13 cellular contexts compared by ENCODE assay signal in the genomic region with DNA sequence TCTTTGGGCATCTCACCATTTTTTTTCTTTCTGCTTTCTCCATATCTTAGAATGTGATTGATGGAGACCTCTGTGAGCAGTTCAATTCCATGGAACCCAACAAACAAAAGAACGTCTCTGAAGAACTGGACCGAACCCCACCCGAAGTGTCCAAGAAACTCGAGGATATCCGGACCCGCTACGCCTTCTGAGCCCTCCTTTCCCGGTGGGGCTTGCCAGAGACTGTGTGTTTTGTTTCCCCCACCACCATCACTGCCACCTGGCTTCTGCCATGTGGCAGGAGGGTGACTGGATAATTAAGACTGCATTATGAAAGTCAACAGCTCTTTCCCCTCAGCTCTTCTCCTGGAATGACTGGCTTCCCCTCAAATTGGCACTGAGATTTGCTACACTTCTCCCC. TPM values are rescaled to one million over a fixed set of nuclear protein-coding genes. Genes with fewer than 3 reads are reported as not detected.
DNase-seq lines count a peak whose midpoint lies in the region; ATAC-seq and TF ChIP-seq lines count a peak whose summit lies in the region.
"Had no signal": no experiment of that assay in that cellular context is flagged by ENCODE, and none has a peak within 500 bp of the region (broad histone marks: within the 10 kb centered on the region; RNA-seq: fewer than 3 reads in every experiment).

No MANE protein-coding gene starts in this region.

- dilution Hi-C loops in mammary epithelial cell (cut with HindIII; ENCODE audit: low sequenced_read_pairs) = no loop called here

- CTCF ChIA-PET in CD8-positive, alpha-beta memory T cell (lab: Charles Lee) = no interaction called here
- CTCF ChIA-PET in PC-9 (lab: Charles Lee) (no interaction called here), mammary epithelial cell (lab: Charles Lee; ENCODE audit: low non-redundant PET) (no interaction called here)

- WGBS in mammary epithelial cell (ENCODE audit: low coverage, missing lambda C conversion rate) = 100% methylated on average over 7 of the region's 8 CpGs
- 83 to 100% methylated on average over 2 to 6 of the region's 8 CpGs for WGBS in gastroesophageal sphincter (ENCODE audit: low coverage in 1 of 2), 2 donors

- no peak for DNase-seq in CD8-positive, alpha-beta memory T cell
- DNase-seq in PC-9 (no peak), mammary epithelial cell (no peak), gastrocnemius medialis (no peak), EL (no peak), AML-193 (lab: John Stamatoyannopoulos, UW) (no peak)
- DNase-seq: activated CD8-positive, alpha-beta memory T cell treated with anti-CD3 and anti-CD28 coated beads, Interleukin-2, amount 50 U/mL, for 4 hours; C1 segment of cervical spinal cord; foreskin melanocyte; trophoblast cell had no signal

- H3K9me3 ChIP-seq in CD8-positive, alpha-beta memory T cell (ENCODE audit: low read length) = no peaks in the 10 kb centered on the region
- H3K9me3 ChIP-seq in PC-9 (ENCODE audit: insufficient read depth, low read depth) (no peaks in the 10 kb centered on the region), mammary epithelial cell (replicated peaks; ENCODE audit: insufficient read depth, low read length) (no peaks in the 10 kb centered on the region), gastrocnemius medialis (no peaks in the 10 kb centered on the region), gastroesophageal sphincter (no peaks in the 10 kb centered on the region)

- in situ Hi-C loops in mammary epithelial cell (cut with MboI; ENCODE audit: low sequenced_read_pairs in 2 of 2) = no loop called here
- in situ Hi-C loops in gastrocnemius medialis (cut with MboI; ENCODE audit: low sequenced_read_pairs in 4 of 4) = no loop called here

- H3K4me1 Mint-ChIP-seq in CD8-positive, alpha-beta memory T cell = peaks cover 6 to 16% (median 12%) of the 10 kb centered on the region in 3 donors

- TF ChIP-seq POLR2A in gastrocnemius medialis (IDR thresholded peaks at IDR 0.05) = no peak
- no peak for TF ChIP-seq POLR2A in gastroesophageal sphincter (IDR thresholded peaks at IDR 0.05)

- H3K4me2 ChIP-seq in PC-9 (no peak overlapping the region), mammary epithelial cell (ENCODE audit: insufficient read depth, low read depth, low read length) (no peak overlapping the region)

- H3K4me3 ChIP-seq in CD8-positive, alpha-beta memory T cell (ENCODE audit: low read length) = no peak overlapping the region
- no peak overlapping the region for H3K4me3 ChIP-seq in PC-9
- no peak overlapping the region for H3K4me3 ChIP-seq in mammary epithelial cell (replicated peaks in 1 of 3; ENCODE audit: insufficient read depth in 1 of 3, low read depth in 2 of 3, low read length in 3 of 3)
- no peak overlapping the region for H3K4me3 ChIP-seq in gastrocnemius medialis
- no peak overlapping the region for H3K4me3 ChIP-seq in gastroesophageal sphincter
- H3K4me3 ChIP-seq: SK-N-MC had no signal

- peaks cover 5 to 79% (median 23%) of the 10 kb centered on the region in 3 donors for H3K36me3 Mint-ChIP-seq in CD8-positive, alpha-beta memory T cell

- POLR2A ChIA-PET in CD8-positive, alpha-beta memory T cell (lab: Charles Lee) = no interaction called here
- POLR2A ChIA-PET in PC-9 (lab: Charles Lee; ENCODE audit: unreplicated experiment) = no interaction called here

- peaks cover 24% of the 10 kb centered on the region for H4K20me1 ChIP-seq in PC-9 (ENCODE audit: insufficient read depth)
- no peaks in the 10 kb centered on the region for H4K20me1 ChIP-seq in mammary epithelial cell (ENCODE audit: insufficient read depth, low read length)

- H3K36me3 ChIP-seq in CD8-positive, alpha-beta memory T cell (ENCODE audit: insufficient read depth, low read length) = peaks cover 64% of the 10 kb centered on the region
- peaks cover 59% of the 10 kb centered on the region for H3K36me3 ChIP-seq in PC-9 (ENCODE audit: low read depth)
- peaks cover 45% of the 10 kb centered on the region for H3K36me3 ChIP-seq in mammary epithelial cell (ENCODE audit: insufficient read depth, low read length)
- H3K36me3 ChIP-seq in gastrocnemius medialis = peaks cover 0 to 57% of the 10 kb centered on the region in 2 donors
- H3K36me3 ChIP-seq in gastroesophageal sphincter = peaks cover 9 to 65% of the 10 kb centered on the region in 2 donors

- H3K79me2 ChIP-seq in PC-9 (ENCODE audit: low read depth) (peaks cover 27% of the 10 kb centered on the region), mammary epithelial cell (ENCODE audit: insufficient read depth, low read length) (peaks cover 23% of the 10 kb centered on the region)
- H3K79me2 ChIP-seq: parathyroid adenoma had no signal

- ATAC-seq in gastrocnemius medialis (no peak), gastroesophageal sphincter (no peak)

- no peak overlapping the region for H3K27ac ChIP-seq in CD8-positive, alpha-beta memory T cell (ENCODE audit: low read depth, low read length)
- peak overlapping the region; percentile 46 for H3K27ac ChIP-seq in PC-9
- H3K27ac ChIP-seq in mammary epithelial cell (ENCODE audit: insufficient read depth, low read depth, low read length) = no peak overlapping the region
- peak overlapping the region; percentile 31 to 95 (median 91) for H3K27ac ChIP-seq in gastrocnemius medialis
- peak overlapping the region in 1 of 4 donors; percentile 27 for H3K27ac ChIP-seq in gastroesophageal sphincter
- H3K27ac ChIP-seq: SK-N-MC had no signal

- no peak for TF ChIP-seq CTCF in PC-9 (conservative IDR thresholded peaks at IDR 0.05)
- TF ChIP-seq CTCF in mammary epithelial cell (conservative IDR thresholded peaks at IDR 0.05 in 1 of 2, IDR thresholded peaks at IDR 0.05 in 1 of 2; ENCODE audit: extremely low read depth in 1 of 2, insufficient read depth in 1 of 2, low read depth in 1 of 2, low read length in 2 of 2) = no peak
- no peak for TF ChIP-seq CTCF in gastrocnemius medialis (IDR thresholded peaks at IDR 0.05 in 4 of 5, conservative IDR thresholded peaks at IDR 0.05 in 1 of 5)
- TF ChIP-seq CTCF in gastroesophageal sphincter (IDR thresholded peaks at IDR 0.05) = no peak

- H3K9ac ChIP-seq in mammary epithelial cell (ENCODE audit: insufficient read depth, low read length) = no peak overlapping the region
- H3K9ac ChIP-seq: parathyroid adenoma had no signal

- H3K27ac Mint-ChIP-seq in CD8-positive, alpha-beta memory T cell = peak overlapping the region in 7 of 8 donors; percentile 33 to 86 (median 64)

- no peak overlapping the region for H2AFZ ChIP-seq in PC-9
- H2AFZ ChIP-seq in mammary epithelial cell (ENCODE audit: low read depth, low read length) = no peak overlapping the region
- H2AFZ ChIP-seq: parathyroid adenoma had no signal

- H3K9me3 Mint-ChIP-seq in CD8-positive, alpha-beta memory T cell = no peaks in the 10 kb centered on the region

- peak overlapping the region in 1 of 7 donors; percentile 1 for H3K4me3 Mint-ChIP-seq in CD8-positive, alpha-beta memory T cell

- no peak for TF ChIP-seq EP300 in gastroesophageal sphincter (IDR thresholded peaks at IDR 0.05)

- H3F3A ChIP-seq in PC-9 (ENCODE audit: insufficient read depth, low read depth) = peaks cover 99% of the 10 kb centered on the region

- H3K27me3 Mint-ChIP-seq in CD8-positive, alpha-beta memory T cell = peaks cover 0 to 2% of the 10 kb centered on the region in 2 donors

- no peaks in the 10 kb centered on the region for H3K27me3 ChIP-seq in CD8-positive, alpha-beta memory T cell (ENCODE audit: insufficient read depth, low read length, poor library complexity, severe bottlenecking)
- H3K27me3 ChIP-seq in PC-9 (ENCODE audit: insufficient read depth, low read depth) (no peaks in the 10 kb centered on the region), mammary epithelial cell (ENCODE audit: insufficient read depth, low read length) (no peaks in the 10 kb centered on the region), gastrocnemius medialis (no peaks in the 10 kb centered on the region), gastroesophageal sphincter (no peaks in the 10 kb centered on the region)

- BruUV-seq in PC-9 (replicated peaks; lab: Mats Ljungman, UMichigan) (no TSS peak), mammary epithelial cell (replicated peaks; lab: Mats Ljungman, UMichigan) (TSS peak; percentile 19)

- H3K4me1 ChIP-seq in CD8-positive, alpha-beta memory T cell (ENCODE audit: insufficient read depth, low read length) = peaks cover 3% of the 10 kb centered on the region
- H3K4me1 ChIP-seq in PC-9 (replicated peaks; ENCODE audit: insufficient read depth) = peaks cover 82% of the 10 kb centered on the region
- H3K4me1 ChIP-seq in mammary epithelial cell (ENCODE audit: insufficient read depth, low read length) = peaks cover 65% of the 10 kb centered on the region
- peaks cover 21 to 58% of the 10 kb centered on the region in 2 donors for H3K4me1 ChIP-seq in gastrocnemius medialis
- peaks cover 2 to 40% (median 24%) of the 10 kb centered on the region in 3 donors for H3K4me1 ChIP-seq in gastroesophageal sphincter

- H3K9me2 ChIP-seq in PC-9 (ENCODE audit: insufficient read depth) = no peaks in the 10 kb centered on the region

- intact Hi-C loops in PC-9 (cut with micrococcal nuclease; ENCODE audit: unreplicated experiment) (no loop called here), mammary epithelial cell (cut with micrococcal nuclease) (loop anchor here (10.0 kb wide), 1 partner anchor 203 kb away; no protein-coding TSS in a partner anchor), gastrocnemius medialis (cut with DNase I; ENCODE audit: low total_unique reads) (loop anchor here (2.0 kb wide), 1 partner anchor 81 kb away; no protein-coding TSS in a partner anchor)

RNA-seq across cellular contexts. Expression of a gene that starts 48.0 kb away (rescaled TPM):
- 100 to 1,000 TPM; 605 to 642 TPM for total RNA-seq in CD8-positive, alpha-beta memory T cell
- 134 TPM for polyA plus RNA-seq in CD8-positive, alpha-beta memory T cell
- total RNA-seq in PC-9 (2021) (326 and 339 TPM in 2 replicates), mammary epithelial cell (100 to 1,000 TPM; 147 to 305 TPM), gastrocnemius medialis (100 to 1,000 TPM in 2 of 4 donors, 10 to 100 TPM in 2; 71.0 to 110 (median 97.2) TPM), gastroesophageal sphincter (100 to 1,000 TPM in 1 of 4 donors, 10 to 100 TPM in 3; 73.3 to 115 (median 92.8) TPM)
- 107 TPM for polyA plus RNA-seq in mammary epithelial cell
- 517 TPM for polyA minus RNA-seq in mammary epithelial cell

RNA-seq across cellular contexts. Expression of a gene that starts 48.3 kb away (rescaled TPM):
- 10 to 100 TPM; 50.7 to 51.9 TPM for total RNA-seq in CD8-positive, alpha-beta memory T cell
- 48.9 TPM for polyA plus RNA-seq in CD8-positive, alpha-beta memory T cell
- total RNA-seq in PC-9 (2021) (54.2 and 61.1 TPM in 2 replicates), mammary epithelial cell (10 to 100 TPM; 42.7 to 52.0 TPM), gastrocnemius medialis (100 to 1,000 TPM in 1 of 4 donors, 10 to 100 TPM in 3; 71.8 to 113 (median 82.0) TPM), gastroesophageal sphincter (10 to 100 TPM; 32.3 to 37.4 (median 35.0) TPM)
- polyA plus RNA-seq in mammary epithelial cell = 35.7 TPM
- 39.0 TPM for polyA minus RNA-seq in mammary epithelial cell

Comparison
In these comparisons a context has a peak if more than half of its experiments do, and no peak if none do; other contexts are left out.
1. H3K27ac ChIP-seq: peak in PC-9 (single experiment) and gastrocnemius medialis (4 of 4); none in CD8-positive, alpha-beta memory T cell (single experiment) and mammary epithelial cell (single experiment).